36 cellular contexts compared by ENCODE assay signal in genomic region chr9:84007662-84008061, GRCh38. TPM values are rescaled to one million over a fixed set of nuclear protein-coding genes. Genes with fewer than 3 reads are reported as not detected.
DNase-seq lines count a peak whose midpoint lies in the region; ATAC-seq, FAIRE-seq and TF ChIP-seq lines count a peak whose summit lies in the region.
"Had no signal": no experiment of that assay in that cellular context is flagged by ENCODE, and none has a peak within 500 bp of the region (broad histone marks: within the 10 kb centered on the region; RNA-seq: fewer than 3 reads in every experiment).

No MANE protein-coding gene starts in this region.

- H3K27me3 ChIP-seq in HepG2 (ENCODE audit: control insufficient read depth in 1 of 2, insufficient read depth in 2 of 2, low read length in 2 of 2) (no peaks in the 10 kb centered on the region; a peak in 1 of 5 replicates), right lobe of liver (no peaks in the 10 kb centered on the region), GM12878 (replicated peaks in 1 of 2; ENCODE audit: control insufficient read depth in 2 of 2, insufficient read depth in 2 of 2, low read length in 1 of 2) (no peaks in the 10 kb centered on the region)
- H3K27me3 ChIP-seq in CD8-positive, alpha-beta T cell (ENCODE audit: insufficient read depth, low read length), result no peaks in the 10 kb centered on the region
- H3K27me3 ChIP-seq: BE2C; BLaER1; BLaER1 treated with 17β-estradiol and CSF1 and Interleukin-3, amounts not matched to agents 10 nM and 100 nM had no signal

- no peak overlapping the region for H3K4me3 Mint-ChIP-seq in WTC11
- H3K4me3 Mint-ChIP-seq in CD8-positive, alpha-beta T cell, result no peak overlapping the region
- H3K4me3 Mint-ChIP-seq: B cell; CD14-positive monocyte; CD4-positive, alpha-beta memory T cell; CD4-positive, alpha-beta T cell; CD4-positive, CD25-positive, alpha-beta regulatory T cell; CD8-positive, alpha-beta memory T cell had no signal

- H3K4me3 ChIP-seq in HepG2 (replicated peaks in 1 of 3; ENCODE audit: insufficient read depth in 1 of 3, low read depth in 2 of 3, low read length in 3 of 3) (no peak overlapping the region), right lobe of liver (no peak overlapping the region), GM12878 (no peak overlapping the region)
- H3K4me3 ChIP-seq in CD8-positive, alpha-beta T cell (ENCODE audit: low read depth, low read length), result no peak overlapping the region
- H3K4me3 ChIP-seq: A549; BLaER1; BLaER1 treated with 17β-estradiol and CSF1 and Interleukin-3, amounts not matched to agents 10 nM and 100 nM had no signal

- H3K9me3 Mint-ChIP-seq in WTC11, result no peaks in the 10 kb centered on the region; the same call in 1 of the 2 replicates
- no peaks in the 10 kb centered on the region for H3K9me3 Mint-ChIP-seq in CD8-positive, alpha-beta T cell
- H3K9me3 Mint-ChIP-seq: CD4-positive, alpha-beta T cell; CD4-positive, CD25-positive, alpha-beta regulatory T cell had no signal

- H3K9ac ChIP-seq in HepG2 (ENCODE audit: insufficient read depth, low read depth, low read length) (no peak overlapping the region), GM12878 (ENCODE audit: control insufficient read depth, insufficient read depth, low read length) (no peak overlapping the region)
- H3K9ac ChIP-seq: BLaER1; BLaER1 treated with 17β-estradiol and CSF1 and Interleukin-3, amounts not matched to agents 10 nM and 100 nM had no signal

- H3K4me1 Mint-ChIP-seq in WTC11, result no peaks in the 10 kb centered on the region
- no peaks in the 10 kb centered on the region for H3K4me1 Mint-ChIP-seq in CD8-positive, alpha-beta T cell (ENCODE audit: low read depth)
- H3K4me1 Mint-ChIP-seq: B cell; CD4-positive, alpha-beta memory T cell; CD8-positive, alpha-beta memory T cell had no signal

- in situ Hi-C loops in HepG2 (cut with HindIII; ENCODE audit: extremely low pct_ligation_motif_present, low pct_unique_long_range_greater_than_20kb), result no loop called here
- in situ Hi-C loops in GM12878 (cut with MboI), result no loop called here

- SMC1A ChIA-PET in GM12878 (lab: Charles Lee; ENCODE audit: uncharacterized antibody, unreplicated experiment), result no interaction called here

- TF ChIP-seq EP300 in HepG2 (IDR thresholded peaks at IDR 0.05; ENCODE audit: low read depth in 2 of 2, low read length in 2 of 2), result no peak
- TF ChIP-seq EP300 in HepG2 (CRISPR knock-in tag; IDR thresholded peaks at IDR 0.05; ENCODE audit: borderline replicate concordance), result no peak
- no peak for TF ChIP-seq EP300 in GM12878 (IDR thresholded peaks at IDR 0.05; ENCODE audit: borderline replicate concordance in 1 of 2, control insufficient read depth in 1 of 2, low read depth in 2 of 2, low read length in 2 of 2)

- TF ChIP-seq CTCF in HepG2 (CRISPR knock-in tag; IDR thresholded peaks at IDR 0.05), result no peak
- no peak for TF ChIP-seq CTCF in right lobe of liver (IDR thresholded peaks at IDR 0.05)
- TF ChIP-seq CTCF in WTC11 (IDR thresholded peaks at IDR 0.05), result no peak
- TF ChIP-seq CTCF in GM12878 (IDR thresholded peaks at IDR 0.05 in 2 of 3, conservative IDR thresholded peaks at IDR 0.05 in 1 of 3; ENCODE audit: control insufficient read depth in 2 of 3, extremely low read depth in 1 of 3, insufficient read depth in 1 of 3, low read depth in 3 of 3, low read length in 3 of 3), result no peak
- no peak for TF ChIP-seq CTCF in CD8-positive, alpha-beta T cell (IDR thresholded peaks at IDR 0.05)

- H3K9me3 ChIP-seq in HepG2 (ENCODE audit: low read length) (no peaks in the 10 kb centered on the region), right lobe of liver (no peaks in the 10 kb centered on the region), GM12878 (replicated peaks; ENCODE audit: control insufficient read depth, insufficient read depth, low read length) (no peaks in the 10 kb centered on the region)
- no peaks in the 10 kb centered on the region for H3K9me3 ChIP-seq in CD8-positive, alpha-beta T cell (ENCODE audit: low read length)
- H3K9me3 ChIP-seq: BE2C; BLaER1; BLaER1 treated with 17β-estradiol and CSF1 and Interleukin-3, amounts not matched to agents 10 nM and 100 nM; Caco-2 had no signal

- no peak for TF ChIP-seq POLR2A in HepG2 (IDR thresholded peaks at IDR 0.05; ENCODE audit: insufficient read depth in 1 of 2, low read depth in 2 of 2, low read length in 2 of 2)
- TF ChIP-seq POLR2A in right lobe of liver (IDR thresholded peaks at IDR 0.05), result no peak
- TF ChIP-seq POLR2A in GM12878 (IDR thresholded peaks at IDR 0.05; ENCODE audit: low read depth, low read length), result no peak

- no peaks in the 10 kb centered on the region for H3K27me3 Mint-ChIP-seq in WTC11 (ENCODE audit: low read depth)
- no peaks in the 10 kb centered on the region for H3K27me3 Mint-ChIP-seq in CD8-positive, alpha-beta T cell (ENCODE audit: low read depth)
- H3K27me3 Mint-ChIP-seq: B cell; CD4-positive, alpha-beta memory T cell; CD4-positive, alpha-beta T cell; CD4-positive, CD25-positive, alpha-beta regulatory T cell; CD8-positive, alpha-beta memory T cell had no signal

- H3K36me3 ChIP-seq in HepG2 (replicated peaks in 1 of 2; ENCODE audit: control insufficient read depth in 1 of 2, insufficient read depth in 2 of 2, low read length in 2 of 2) (peaks cover 0 to under 1% of the 10 kb centered on the region in 2 experiments; a peak in 2 of 5 replicates), right lobe of liver (no peaks in the 10 kb centered on the region), GM12878 (ENCODE audit: control insufficient read depth in 2 of 2, insufficient read depth in 2 of 2, low read length in 1 of 2) (no peaks in the 10 kb centered on the region)
- H3K36me3 ChIP-seq in CD8-positive, alpha-beta T cell (ENCODE audit: insufficient read depth, low read length), result no peaks in the 10 kb centered on the region

- no peaks in the 10 kb centered on the region for H3K36me3 Mint-ChIP-seq in WTC11
- H3K36me3 Mint-ChIP-seq in CD8-positive, alpha-beta T cell, result no peaks in the 10 kb centered on the region

- CTCF ChIA-PET in HepG2 (lab: Yijun Ruan, JAX; ENCODE audit: low intra/inter-chr PET ratio, low total read pairs) (no interaction called here), WTC11 (lab: Charles Lee) (no interaction called here), GM12878 (lab: Yijun Ruan, JAX) (interaction anchor here (0.6 kb wide), 1 partner anchor 99 kb away, joined by 3 read pairs; no protein-coding TSS in a partner anchor)
- CTCF ChIA-PET in CD8-positive, alpha-beta T cell (lab: Charles Lee), result no interaction called here

- no peak overlapping the region for H2AFZ ChIP-seq in HepG2 (ENCODE audit: low read length)
- no peak overlapping the region for H2AFZ ChIP-seq in GM12878 (ENCODE audit: control insufficient read depth, low read depth, low read length)

- no peak overlapping the region for H3K4me2 ChIP-seq in HepG2 (ENCODE audit: low read depth, low read length)
- no peak overlapping the region for H3K4me2 ChIP-seq in GM12878 (ENCODE audit: control insufficient read depth, insufficient read depth)
- H3K4me2 ChIP-seq: A549; BLaER1; BLaER1 treated with 17β-estradiol and CSF1 and Interleukin-3, amounts not matched to agents 10 nM and 100 nM had no signal

- H4K20me1 ChIP-seq in HepG2 (ENCODE audit: insufficient read depth, low read length) (no peaks in the 10 kb centered on the region), GM12878 (ENCODE audit: control insufficient read depth, insufficient read depth) (no peaks in the 10 kb centered on the region)
- H4K20me1 ChIP-seq: BLaER1; BLaER1 treated with 17β-estradiol and CSF1 and Interleukin-3, amounts not matched to agents 10 nM and 100 nM had no signal

- 61% methylated on average over 2 of the region's 2 CpGs for WGBS in HepG2 (ENCODE audit: low lambda C conversion rate)
- WGBS in right lobe of liver (ENCODE audit: insufficient coverage, low coverage, low lambda C conversion rate, missing lambda C conversion rate), result 100% methylated on average over 1 of the region's 2 CpGs
- 78% methylated on average over 2 of the region's 2 CpGs for WGBS in GM12878 (ENCODE audit: insufficient coverage, insufficient replicate concordance, low lambda C conversion rate, missing lambda C conversion rate)

- no peak for ATAC-seq in HepG2
- ATAC-seq in right lobe of liver, result no peak
- ATAC-seq in WTC11, result no peak
- ATAC-seq in GM12878, result no peak
- ATAC-seq in CD8-positive, alpha-beta T cell, result no peak
- ATAC-seq: A549 had no signal

- no peak for DNase-seq in HepG2 (ENCODE audit: low spot score)
- no peak for DNase-seq in right lobe of liver
- no peak for DNase-seq in GM18507 (ENCODE audit: extremely low spot score, insufficient read length, low read depth)
- DNase-seq in WTC11 (ENCODE audit: low spot score), result no peak
- DNase-seq in GM12878 (ENCODE audit: low read depth, low spot score), result no peak
- no peak for DNase-seq in SK-N-DZ (ENCODE audit: low spot score)
- no peak for DNase-seq in CD8-positive, alpha-beta T cell
- no peak for DNase-seq in SIG-M5 treated with dmso at 0.1 percent for 504 hours (lab: John Stamatoyannopoulos, UW; ENCODE audit: unreplicated experiment)
- DNase-seq: 8988T; ACHN; AML-193; BE2C; C1 segment of cervical spinal cord; Caco-2; Calu3; CD4-positive, alpha-beta memory T cell; CD4-positive, alpha-beta T cell; CD4-positive, CD25-positive, alpha-beta regulatory T cell; CD8-positive, alpha-beta memory T cell; COR-L47; DMS 273 treated with DMSO at 0.1 percent for 48 hours; DMS153; DMS53; DMS79; DMS79 treated with DMSO at 0.1 percent for 48 hours; DND-41; EL had no signal

- H3K27ac ChIP-seq in HepG2 (ENCODE audit: extremely low read length, insufficient read depth, low read length) (no peak overlapping the region), right lobe of liver (no peak overlapping the region), GM12878 (ENCODE audit: control insufficient read depth, insufficient read depth) (no peak overlapping the region)
- H3K27ac ChIP-seq in CD8-positive, alpha-beta T cell (ENCODE audit: low read depth, low read length), result no peak overlapping the region
- H3K27ac ChIP-seq: 22Rv1; A549; BLaER1; BLaER1 treated with 17β-estradiol and CSF1 and Interleukin-3, amounts not matched to agents 10 nM and 100 nM; C4-2B had no signal

- H3K4me1 ChIP-seq in HepG2 (ENCODE audit: insufficient read depth, low read length), result no peaks in the 10 kb centered on the region
- H3K4me1 ChIP-seq in right lobe of liver, result no peaks in the 10 kb centered on the region
- peaks cover under 1% of the 10 kb centered on the region; the same call in 1 of the 2 replicates for H3K4me1 ChIP-seq in GM12878 (ENCODE audit: control insufficient read depth, insufficient read depth, low read length)
- H3K4me1 ChIP-seq in CD8-positive, alpha-beta T cell (ENCODE audit: insufficient read depth, low read length), result no peaks in the 10 kb centered on the region
- H3K4me1 ChIP-seq: A549, BE2C, BLaER1, Caco-2 had no signal

- POLR2A ChIA-PET in HepG2 (lab: Yijun Ruan, JAX) (no interaction called here), WTC11 (lab: Charles Lee) (no interaction called here), GM12878 (lab: Charles Lee) (no interaction called here)
- POLR2A ChIA-PET in CD8-positive, alpha-beta T cell (lab: Charles Lee), result no interaction called here

- BruUV-seq in HepG2 (replicated peaks; lab: Mats Ljungman, UMichigan) (no TSS peak), GM12878 (replicated peaks; lab: Mats Ljungman, UMichigan) (no TSS peak)

- FAIRE-seq in HepG2 (lab: Jason Lieb, UNC), result no peak
- FAIRE-seq in GM18507 (lab: Jason Lieb, UNC), result peak; percentile 48
- FAIRE-seq in GM12878 (lab: Jason Lieb, UNC), result no peak
- FAIRE-seq: A204.1, A549, D721Med had no signal

- RAD21 ChIA-PET in GM12878 (lab: Charles Lee; ENCODE audit: unreplicated experiment), result no interaction called here

- H3K79me2 ChIP-seq in HepG2 (ENCODE audit: insufficient read depth, low read length), result no peaks in the 10 kb centered on the region
- no peaks in the 10 kb centered on the region for H3K79me2 ChIP-seq in GM12878 (ENCODE audit: control insufficient read depth, insufficient read depth, low read length)

- intact Hi-C loops in HepG2 (cut with micrococcal nuclease; ENCODE audit: unreplicated experiment), result no loop called here
- intact Hi-C loops in right lobe of liver (cut with DNase I), result no loop called here
- intact Hi-C loops in GM12878 (cut with micrococcal nuclease; ENCODE audit: unreplicated experiment), result no loop called here
- intact Hi-C loops in CD8-positive, alpha-beta T cell (cut with DNase I, micrococcal nuclease), result loop anchor here in 1 of 2 experiments (10.0 kb wide), 1 partner anchor 307 kb away; no protein-coding TSS in a partner anchor

- no peak overlapping the region for H3K27ac Mint-ChIP-seq in WTC11
- no peak overlapping the region for H3K27ac Mint-ChIP-seq in CD8-positive, alpha-beta T cell
- H3K27ac Mint-ChIP-seq: B cell; CD14-positive monocyte; CD4-positive, alpha-beta T cell; CD4-positive, CD25-positive, alpha-beta regulatory T cell had no signal

- TF ChIP-seq RAD21 in HepG2 (CRISPR knock-in tag; IDR thresholded peaks at IDR 0.05), result no peak
- TF ChIP-seq RAD21 in GM12878 (IDR thresholded peaks at IDR 0.05; ENCODE audit: insufficient read depth, low read depth, low read length), result no peak

RNA-seq across cellular contexts. Expression of gene RMI1, which starts 27.1 kb away (rescaled TPM):
- 3.7 and 18.4 TPM in 2 replicates for total RNA-seq in HepG2 (2016; rRNA removed; fragmentation: Illumina TruSeq; extraction: Trizol)
- 2.3 and 2.4 TPM in 2 replicates for total RNA-seq in HepG2 (2016; cell fraction: cytosol; rRNA removed; fragmentation: Illumina TruSeq; extraction: Trizol; ENCODE audit: low read depth)
- 3.1 and 18.4 TPM in 2 replicates for total RNA-seq in HepG2 (2016; cell fraction: insoluble cytoplasmic fraction; rRNA removed; fragmentation: Illumina TruSeq; extraction: Trizol)
- total RNA-seq in HepG2 (2016; cell fraction: membrane; rRNA removed; fragmentation: Illumina TruSeq; extraction: Trizol), result 8.3 and 8.9 TPM in 2 replicates
- 9.6 and 9.7 TPM in 2 replicates for total RNA-seq in HepG2 (2016; cell fraction: nucleus; rRNA removed; fragmentation: Illumina TruSeq; extraction: Trizol)
- polyA plus RNA-seq in HepG2 (2011; rRNA removed), result 0.54 and 0.61 TPM in 2 replicates
- 0.40 and 0.74 TPM in 2 replicates for polyA plus RNA-seq in HepG2 (2011; cell fraction: cytosol; rRNA removed)
- 0.53 and 1.2 TPM in 2 replicates for polyA plus RNA-seq in HepG2 (2011; cell fraction: nucleus; rRNA removed)
- polyA plus RNA-seq in HepG2 (2012), result 3.8 and 7.3 TPM in 2 replicates
- polyA plus RNA-seq in HepG2 (2016; cell fraction: cytosol; fragmentation: Illumina TruSeq; extraction: Trizol; ENCODE audit: low read depth), result 0.76 and 0.89 TPM in 2 replicates
- 20.1 and 21.4 TPM in 2 replicates for polyA plus RNA-seq in HepG2 (2016; cell fraction: insoluble cytoplasmic fraction; fragmentation: Illumina TruSeq; extraction: Trizol; ENCODE audit: low read depth)
- 2.9 and 3.6 TPM in 2 replicates for polyA plus RNA-seq in HepG2 (2016; cell fraction: membrane; fragmentation: Illumina TruSeq; extraction: Trizol; ENCODE audit: low read depth)
- 17.1 and 19.6 TPM in 2 replicates for polyA plus RNA-seq in HepG2 (2016; cell fraction: nucleus; fragmentation: Illumina TruSeq; extraction: Trizol; ENCODE audit: insufficient read depth, low read depth)
- 0.64 and 3.2 TPM in 2 replicates for polyA minus RNA-seq in HepG2 (2011; rRNA and poly(A)+ RNA removed; ENCODE audit: low replicate concordance)
- polyA minus RNA-seq in HepG2 (2011; cell fraction: cytosol; rRNA and poly(A)+ RNA removed), result 4.8 and 5.1 TPM in 2 replicates
- 2.6 and 4.6 TPM in 2 replicates for polyA minus RNA-seq in HepG2 (2011; cell fraction: nucleus; rRNA and poly(A)+ RNA removed)
- 1 to 10 TPM; 2.0 to 5.1 (median 4.3) TPM for total RNA-seq in right lobe of liver
- total RNA-seq in WTC11 (2021), result 23.9 to 26.7 TPM (median 25.8 TPM) in 3 replicates
- total RNA-seq in GM12878 (2013; cell fraction: nucleolus; rRNA removed), result 10.0 and 11.8 TPM in 2 replicates
- total RNA-seq in GM12878 (2014; rRNA removed), result 5.8 and 7.0 TPM in 2 replicates
- 22.5 and 22.9 TPM in 2 replicates for total RNA-seq in GM12878 (2014; rRNA removed; fragmentation: Illumina TruSeq; extraction: Trizol)
- total RNA-seq in GM12878 (2021), result 18.0 and 19.4 TPM in 2 replicates
- 2.4 TPM for polyA plus RNA-seq in GM12878 (2011; ENCODE audit: low read depth)
- polyA plus RNA-seq in GM12878 (2011; rRNA removed), result 3.6 and 4.9 TPM in 2 replicates
- polyA plus RNA-seq in GM12878 (2011; cell fraction: cytosol; rRNA removed), result 1.7 and 2.8 TPM in 2 replicates
- 2.1 and 3.6 TPM in 2 replicates for polyA plus RNA-seq in GM12878 (2011; cell fraction: nucleus; rRNA removed)
- 5.1 and 8.7 TPM in 2 replicates for polyA plus RNA-seq in GM12878 (2012)
- 27.4 and 32.6 TPM in 2 replicates for polyA plus RNA-seq in GM12878 (2014; fragmentation: Illumina TruSeq; extraction: Trizol)
- 10 to 100 TPM; 12.0 to 12.8 TPM for polyA plus RNA-seq in GM12878 (2014; fragmentation: Nextera tagmentation; extraction: Ambion mirVana)
- polyA plus RNA-seq in GM12878 (2014; rRNA removed), result 7.8 and 8.5 TPM in 2 replicates
- 10 to 100 TPM; 28.4 to 34.1 TPM for polyA plus RNA-seq in GM12878 (2016; fragmentation: Nextera tagmentation; extraction: Ambion mirVana)
- 4.3 and 8.5 TPM in 2 replicates for polyA minus RNA-seq in GM12878 (2011; rRNA and poly(A)+ RNA removed)
- polyA minus RNA-seq in GM12878 (2011; cell fraction: cytosol; rRNA and poly(A)+ RNA removed), result 5.8 and 6.0 TPM in 2 replicates
- polyA minus RNA-seq in GM12878 (2011; cell fraction: nucleus; rRNA and poly(A)+ RNA removed), result 1.3 and 2.2 TPM in 2 replicates
- 6.7 and 8.1 TPM in 2 replicates for polyA plus RNA-seq in SK-N-DZ (2014; cell fraction: cytosol; rRNA removed)
- 7.0 and 15.6 TPM in 2 replicates for polyA plus RNA-seq in SK-N-DZ (2014; cell fraction: nucleus; rRNA removed)
- 1 to 10 TPM in 1 of 2 experiments, under 1 TPM in 1; 0.35 to 1.1 TPM for total RNA-seq in CD8-positive, alpha-beta T cell

RNA-seq across cellular contexts. Expression of gene HNRNPK, which starts 27.6 kb away (rescaled TPM):
- total RNA-seq in HepG2 (2016; rRNA removed; fragmentation: Illumina TruSeq; extraction: Trizol) (712 and 973 TPM in 2 replicates), right lobe of liver (100 to 1,000 TPM; 175 to 292 (median 237) TPM), WTC11 (2021) (634 to 723 TPM (median 640 TPM) in 3 replicates), GM12878 (2014; rRNA removed) (664 and 711 TPM in 2 replicates), GM12878 (2014; rRNA removed; fragmentation: Illumina TruSeq; extraction: Trizol) (640 and 686 TPM in 2 replicates), GM12878 (2021) (605 and 619 TPM in 2 replicates)
- 62.3 and 69.4 TPM in 2 replicates for total RNA-seq in HepG2 (2016; cell fraction: cytosol; rRNA removed; fragmentation: Illumina TruSeq; extraction: Trizol; ENCODE audit: low read depth)
- 723 and 963 TPM in 2 replicates for total RNA-seq in HepG2 (2016; cell fraction: insoluble cytoplasmic fraction; rRNA removed; fragmentation: Illumina TruSeq; extraction: Trizol)
- total RNA-seq in HepG2 (2016; cell fraction: membrane; rRNA removed; fragmentation: Illumina TruSeq; extraction: Trizol), result 132 and 145 TPM in 2 replicates
- total RNA-seq in HepG2 (2016; cell fraction: nucleus; rRNA removed; fragmentation: Illumina TruSeq; extraction: Trizol), result 484 and 493 TPM in 2 replicates
- polyA plus RNA-seq in HepG2 (2011; rRNA removed) (315 and 321 TPM in 2 replicates), GM12878 (2011; rRNA removed) (695 and 757 TPM in 2 replicates), GM12878 (2014; fragmentation: Illumina TruSeq; extraction: Trizol) (970 and 993 TPM in 2 replicates), GM12878 (2014; fragmentation: Nextera tagmentation; extraction: Ambion mirVana) (100 to 1,000 TPM; 235 to 307 TPM), GM12878 (2014; rRNA removed) (793 and 882 TPM in 2 replicates), GM12878 (2016; fragmentation: Nextera tagmentation; extraction: Ambion mirVana) (100 to 1,000 TPM; 558 to 640 TPM)
- 272 and 279 TPM in 2 replicates for polyA plus RNA-seq in HepG2 (2011; cell fraction: cytosol; rRNA removed)
- polyA plus RNA-seq in HepG2 (2011; cell fraction: nucleus; rRNA removed), result 264 TPM in 2 replicates
- polyA plus RNA-seq in HepG2 (2012), result 353 and 501 TPM in 2 replicates
- polyA plus RNA-seq in HepG2 (2016; cell fraction: cytosol; fragmentation: Illumina TruSeq; extraction: Trizol; ENCODE audit: low read depth), result 43.4 and 49.0 TPM in 2 replicates
- 995 and 1,016 TPM in 2 replicates for polyA plus RNA-seq in HepG2 (2016; cell fraction: insoluble cytoplasmic fraction; fragmentation: Illumina TruSeq; extraction: Trizol; ENCODE audit: low read depth)
- 81.3 and 94.1 TPM in 2 replicates for polyA plus RNA-seq in HepG2 (2016; cell fraction: membrane; fragmentation: Illumina TruSeq; extraction: Trizol; ENCODE audit: low read depth)
- polyA plus RNA-seq in HepG2 (2016; cell fraction: nucleus; fragmentation: Illumina TruSeq; extraction: Trizol; ENCODE audit: insufficient read depth, low read depth), result 534 and 576 TPM in 2 replicates
- 559 and 720 TPM in 2 replicates for polyA minus RNA-seq in HepG2 (2011; rRNA and poly(A)+ RNA removed; ENCODE audit: low replicate concordance)
- 342 and 349 TPM in 2 replicates for polyA minus RNA-seq in HepG2 (2011; cell fraction: cytosol; rRNA and poly(A)+ RNA removed)
- polyA minus RNA-seq in HepG2 (2011; cell fraction: nucleus; rRNA and poly(A)+ RNA removed), result 822 and 855 TPM in 2 replicates
- total RNA-seq in GM12878 (2013; cell fraction: nucleolus; rRNA removed), result 352 and 386 TPM in 2 replicates
- 245 TPM for polyA plus RNA-seq in GM12878 (2011; ENCODE audit: low read depth)
- polyA plus RNA-seq in GM12878 (2011; cell fraction: cytosol; rRNA removed), result 501 and 525 TPM in 2 replicates
- 615 and 749 TPM in 2 replicates for polyA plus RNA-seq in GM12878 (2011; cell fraction: nucleus; rRNA removed)
- polyA plus RNA-seq in GM12878 (2012), result 411 and 414 TPM in 2 replicates
- 551 and 631 TPM in 2 replicates for polyA minus RNA-seq in GM12878 (2011; rRNA and poly(A)+ RNA removed)
- 264 and 321 TPM in 2 replicates for polyA minus RNA-seq in GM12878 (2011; cell fraction: cytosol; rRNA and poly(A)+ RNA removed)
- 507 and 785 TPM in 2 replicates for polyA minus RNA-seq in GM12878 (2011; cell fraction: nucleus; rRNA and poly(A)+ RNA removed)
- polyA plus RNA-seq in SK-N-DZ (2014; cell fraction: cytosol; rRNA removed), result 667 and 689 TPM in 2 replicates
- polyA plus RNA-seq in SK-N-DZ (2014; cell fraction: nucleus; rRNA removed), result 474 and 537 TPM in 2 replicates
- 100 to 1,000 TPM; 668 to 674 TPM for total RNA-seq in CD8-positive, alpha-beta T cell

Comparison
In these comparisons a context has a peak if more than half of its experiments do, and no peak if none do; other contexts are left out.
1. Of the 75 proteins assayed by ChIP-seq in both HepG2 and GM12878: peak only in HepG2: none; only in GM12878: CBX5; in both: none; in neither: 74.